ENCODE assay signal across 10 cellular contexts in the genomic region with DNA sequence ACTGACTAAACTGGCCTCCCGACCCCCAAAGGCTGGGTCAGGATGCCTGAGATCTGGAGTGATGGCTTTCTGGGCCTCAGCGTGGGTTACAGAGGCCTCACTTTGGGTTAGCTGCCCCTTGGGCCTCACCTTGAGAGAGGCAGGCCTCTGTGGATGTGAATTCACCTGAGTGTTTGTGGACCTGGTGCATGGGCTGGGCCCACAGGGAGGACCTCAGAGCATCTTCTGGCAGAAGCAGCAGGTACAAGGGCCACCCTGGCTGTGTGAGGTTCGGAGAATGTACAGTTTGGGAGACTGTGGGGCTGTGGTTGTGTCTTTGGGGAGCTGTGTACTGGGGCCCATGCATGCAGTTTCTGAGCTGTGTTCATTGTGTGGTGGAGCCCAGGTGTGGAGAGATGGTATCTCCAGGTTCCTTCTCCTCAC. TPM values are rescaled to one million over a fixed set of nuclear protein-coding genes. Genes with fewer than 3 reads are reported as not detected.
DNase-seq lines count a peak whose midpoint lies in the region; ATAC-seq and TF ChIP-seq lines count a peak whose summit lies in the region.
"Had no signal": no experiment of that assay in that cellular context is flagged by ENCODE, and none has a peak within 500 bp of the region (broad histone marks: within the 10 kb centered on the region; RNA-seq: fewer than 3 reads in every experiment).

No MANE protein-coding gene starts in this region.

- H4K20me1 ChIP-seq in BLaER1 treated with 17β-estradiol and CSF1 and Interleukin-3, amounts not matched to agents 10 nM and 100 nM: peaks cover 0 to 69% (median 7%) of the 10 kb centered on the region in 11 experiments; a peak in 16 of 22 replicates
- H4K20me1 ChIP-seq in MM.1S (ENCODE audit: insufficient read depth, low read length): peaks cover 42% of the 10 kb centered on the region

- H3K9me2 ChIP-seq in MM.1S (replicated peaks; ENCODE audit: insufficient read depth, low read length): no peaks in the 10 kb centered on the region

- ATAC-seq in aorta (ENCODE audit: low FRiP score): no peak
- ATAC-seq: esophagus mucosa had no signal

- H3K79me2 ChIP-seq in MM.1S (ENCODE audit: low read length): peaks cover 97% of the 10 kb centered on the region

- 77 to 85% methylated on average over 3 of the region's 3 CpGs for WGBS in aorta, 2 donors

- no peak for DNase-seq in MM.1S
- no peak for DNase-seq in coronary artery (ENCODE audit: low spot score)
- DNase-seq in NCI-H1092 treated with DMSO at 0.1 percent for 48 hours (lab: John Stamatoyannopoulos, UW): no peak
- DNase-seq in activated effector memory CD4-positive, alpha-beta T cell treated with anti-CD3 and anti-CD28 coated beads, Interleukin-2, amount 50 U/mL, for 16 hours: no peak
- no peak for DNase-seq in dorsolateral prefrontal cortex
- DNase-seq in aorta: no peak
- DNase-seq: NCI-H82 had no signal

- peaks cover 36% of the 10 kb centered on the region for H3F3A ChIP-seq in MM.1S (ENCODE audit: insufficient read depth, low read length)

- intact Hi-C loops in dorsolateral prefrontal cortex (cut with DNase I): no loop called here
- intact Hi-C loops in aorta (cut with DNase I): no loop called here

- no peaks in the 10 kb centered on the region for H3K9me3 ChIP-seq in BLaER1 treated with 17β-estradiol and CSF1 and Interleukin-3, amounts not matched to agents 10 nM and 100 nM (replicated peaks in 1 of 11)
- H3K9me3 ChIP-seq in MM.1S (replicated peaks; ENCODE audit: insufficient read depth, low read length) (no peaks in the 10 kb centered on the region), neutrophil (no peaks in the 10 kb centered on the region), aorta (ENCODE audit: control insufficient read depth, low read length) (no peaks in the 10 kb centered on the region)

- no peak for TF ChIP-seq CTCF in MM.1S (IDR thresholded peaks at IDR 0.05; ENCODE audit: low read length)
- TF ChIP-seq CTCF in coronary artery (IDR thresholded peaks at IDR 0.05): no peak
- TF ChIP-seq CTCF in neutrophil (IDR thresholded peaks at IDR 0.05): no peak
- TF ChIP-seq CTCF in dorsolateral prefrontal cortex (IDR thresholded peaks at IDR 0.05 in 54 of 56, conservative IDR thresholded peaks at IDR 0.05 in 2 of 56; ENCODE audit: low read depth in 1 of 56, partially characterized antibody in 56 of 56): no peak

- H3K4me3 ChIP-seq in BLaER1 treated with 17β-estradiol and CSF1 and Interleukin-3, amounts not matched to agents 10 nM and 100 nM: peak overlapping the region in 5 of 10 experiments; percentile 7 to 55 (median 40); a peak in 8 of 20 replicates
- H3K4me3 ChIP-seq in MM.1S (ENCODE audit: low read length) (no peak overlapping the region), coronary artery (peak overlapping the region; percentile 46), neutrophil (ENCODE audit: low read depth in 1 of 2, low read length in 1 of 2) (peak overlapping the region; percentile 60 to 88), dorsolateral prefrontal cortex (no peak overlapping the region), aorta (ENCODE audit: low read length in 2 of 2) (no peak overlapping the region)

- H3K27me3 ChIP-seq in BLaER1 treated with 17β-estradiol and CSF1 and Interleukin-3, amounts not matched to agents 10 nM and 100 nM: no peaks in the 10 kb centered on the region
- H3K27me3 ChIP-seq in MM.1S (replicated peaks; ENCODE audit: insufficient read depth, low read length): no peaks in the 10 kb centered on the region
- H3K27me3 ChIP-seq in neutrophil: no peaks in the 10 kb centered on the region
- no peaks in the 10 kb centered on the region for H3K27me3 ChIP-seq in dorsolateral prefrontal cortex
- H3K27me3 ChIP-seq in aorta (ENCODE audit: control insufficient read depth in 1 of 2, insufficient read depth in 2 of 2, low read length in 1 of 2): no peaks in the 10 kb centered on the region

- H3K4me1 ChIP-seq in BLaER1 treated with 17β-estradiol and CSF1 and Interleukin-3, amounts not matched to agents 10 nM and 100 nM: peaks cover 93 to 100% (median 97%) of the 10 kb centered on the region in 10 experiments
- H3K4me1 ChIP-seq in MM.1S (ENCODE audit: low read length) (peaks cover 50% of the 10 kb centered on the region), neutrophil (ENCODE audit: control insufficient read depth in 1 of 2, insufficient read depth in 1 of 2, low read depth in 1 of 2, low read length in 1 of 2) (peaks cover 98% of the 10 kb centered on the region in 2 experiments), aorta (ENCODE audit: control insufficient read depth in 1 of 2, insufficient read depth in 2 of 2, low read length in 2 of 2) (peaks cover 0 to 9% of the 10 kb centered on the region in 2 donors)

- H3K9ac ChIP-seq in BLaER1 treated with 17β-estradiol and CSF1 and Interleukin-3, amounts not matched to agents 10 nM and 100 nM: peak overlapping the region; percentile 9 to 92 (median 55); a peak in 20 of 22 replicates
- H3K9ac ChIP-seq in MM.1S (ENCODE audit: low read length): no peak overlapping the region

- H2AFZ ChIP-seq in MM.1S (ENCODE audit: low read length): no peak overlapping the region

- H3K36me3 ChIP-seq in BLaER1 treated with 17β-estradiol and CSF1 and Interleukin-3, amounts not matched to agents 10 nM and 100 nM: peaks cover 0 to 18% (median 13%) of the 10 kb centered on the region in 11 experiments; a peak in 15 of 22 replicates
- peaks cover 6% of the 10 kb centered on the region for H3K36me3 ChIP-seq in MM.1S (replicated peaks; ENCODE audit: insufficient read depth, low read length)
- peaks cover 17% of the 10 kb centered on the region for H3K36me3 ChIP-seq in neutrophil
- H3K36me3 ChIP-seq in aorta (ENCODE audit: control insufficient read depth in 1 of 2, insufficient read depth in 2 of 2, low read length in 1 of 2): no peaks in the 10 kb centered on the region

- peak overlapping the region; percentile 95 to 100 (median 99) for H3K4me2 ChIP-seq in BLaER1 treated with 17β-estradiol and CSF1 and Interleukin-3, amounts not matched to agents 10 nM and 100 nM
- H3K4me2 ChIP-seq in MM.1S (ENCODE audit: low read depth, low read length): peak overlapping the region; percentile 90

- H3K27ac ChIP-seq in BLaER1 treated with 17β-estradiol and CSF1 and Interleukin-3, amounts not matched to agents 10 nM and 100 nM: peak overlapping the region in 10 of 11 experiments; percentile 25 to 99 (median 76); a peak in 18 of 22 replicates
- H3K27ac ChIP-seq in MM.1S (ENCODE audit: low read length): 0 out of 2 replicates have a peak overlapping the region, but pooled peaks have one; percentile 88
- peak overlapping the region; percentile 75 to 85 for H3K27ac ChIP-seq in coronary artery
- peak overlapping the region; percentile 98 for H3K27ac ChIP-seq in neutrophil
- peak overlapping the region in 4 of 59 donors; percentile 2 to 58 (median 37) for H3K27ac ChIP-seq in dorsolateral prefrontal cortex
- H3K27ac ChIP-seq in aorta (ENCODE audit: low read depth in 1 of 2, low read length in 2 of 2): no peak overlapping the region

RNA-seq across cellular contexts. Expression of a gene that starts 18.3 kb away (rescaled TPM):
- 10 to 100 TPM; 10.4 to 38.8 (median 22.5) TPM for total RNA-seq in dorsolateral prefrontal cortex
- total RNA-seq in aorta: 10 to 100 TPM; 52.7 to 88.3 TPM
- 10 to 100 TPM; 10.6 to 25.6 TPM for polyA plus RNA-seq in aorta

RNA-seq across cellular contexts. Expression of a gene that starts 37.3 kb away (rescaled TPM):
- total RNA-seq in dorsolateral prefrontal cortex (1 to 10 TPM in 4 of 120 experiments, under 1 TPM in 18, not detected in 98; 0.48 to 1.7 (median 0.75) TPM), aorta (1 to 10 TPM; 1.8 to 2.2 TPM)
- polyA plus RNA-seq in aorta: not detected

RNA-seq across cellular contexts. Expression of a gene that starts 39.6 kb away (rescaled TPM):
- total RNA-seq in dorsolateral prefrontal cortex: 10 to 100 TPM in 12 of 120 experiments, 1 to 10 TPM in 108; 1.0 to 12.6 (median 6.7) TPM
- 1 to 10 TPM; 1.7 to 2.5 TPM for total RNA-seq in aorta
- 1 to 10 TPM in 1 of 2 donors, under 1 TPM in 1; 0.38 to 1.6 TPM for polyA plus RNA-seq in aorta

Comparison
In these comparisons a context has a peak if more than half of its experiments do, and no peak if none do; other contexts are left out.
1. H3K27ac ChIP-seq: peak in BLaER1 treated with 17β-estradiol and CSF1 and Interleukin-3, amounts not matched to agents 10 nM and 100 nM (10 of 11), MM.1S (single experiment), coronary artery (2 of 2) and neutrophil (single experiment); none in aorta (0 of 2).
2. H3K4me3 ChIP-seq: peak in coronary artery (single experiment) and neutrophil (2 of 2); none in MM.1S (single experiment), dorsolateral prefrontal cortex (0 of 59) and aorta (0 of 2).